Comparison of ENCODE assay signal across 7 cellular contexts in the genomic region with DNA sequence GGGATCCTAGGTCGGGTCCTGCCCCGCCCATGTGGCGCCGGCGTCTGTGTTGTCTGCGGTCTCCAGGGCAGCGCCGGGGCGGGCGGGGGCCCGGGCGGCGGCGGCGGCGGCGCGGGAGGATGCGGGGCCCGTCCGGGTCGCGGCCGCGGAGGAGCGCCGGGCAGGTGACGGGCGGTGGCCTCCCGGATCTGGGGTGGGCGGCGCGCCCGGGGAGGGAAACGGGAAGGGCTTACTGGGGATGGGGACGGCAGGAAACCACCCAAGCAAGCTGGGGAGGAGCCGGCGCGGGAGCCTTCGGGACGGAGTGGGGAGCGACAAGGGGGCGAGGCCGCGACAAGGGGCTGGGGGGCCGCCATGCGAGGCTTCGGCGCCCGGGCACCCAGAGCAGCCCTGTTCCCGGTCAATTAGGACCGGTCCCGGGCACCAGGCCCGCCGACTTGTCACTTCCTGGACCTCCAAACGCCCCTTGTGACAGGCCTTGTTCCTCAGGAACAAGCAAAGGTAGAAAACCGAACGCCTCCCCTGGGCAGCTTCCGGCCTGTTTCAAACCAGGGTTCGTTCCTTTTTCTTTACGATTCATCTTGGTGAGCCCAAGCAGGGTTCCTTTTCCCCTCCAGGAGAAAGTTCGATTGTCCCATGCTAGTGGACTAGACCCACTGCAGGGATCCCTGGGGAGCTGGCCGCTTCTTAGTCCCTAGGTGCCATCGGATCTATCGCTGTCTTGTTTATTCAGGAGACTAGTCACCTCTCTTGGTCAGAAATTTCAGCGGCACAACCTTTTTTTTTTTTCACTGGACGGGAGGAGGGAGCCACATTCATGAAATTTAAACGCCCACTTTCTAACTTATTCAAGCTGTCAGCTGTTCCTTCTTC. TPM values are rescaled to one million over a fixed set of nuclear protein-coding genes. Genes with fewer than 3 reads are reported as not detected.
DNase-seq lines count a peak whose midpoint lies in the region; ATAC-seq, FAIRE-seq and TF ChIP-seq lines count a peak whose summit lies in the region.

No MANE protein-coding gene starts in this region.

- H3K27me3 ChIP-seq in WERI-Rb-1 (ENCODE audit: insufficient read depth, low read depth, severe bottlenecking) (no peaks in the 10 kb centered on the region), keratinocyte (ENCODE audit: control insufficient read depth, extremely low read depth, insufficient read depth, low read length) (no peaks in the 10 kb centered on the region)

- H3K4me3 ChIP-seq in Jurkat, Clone E6-1 (ENCODE audit: low read length) = peak overlapping the region; percentile 39
- H3K4me3 ChIP-seq in WERI-Rb-1 (ENCODE audit: low read depth, low read length) (peak overlapping the region; percentile 68), keratinocyte (ENCODE audit: control insufficient read depth in 2 of 3, extremely low read depth in 1 of 3, insufficient read depth in 2 of 3, low read depth in 1 of 3, low read length in 3 of 3) (peak overlapping the region; percentile 51 to 61 (median 61))

- peaks cover 2% of the 10 kb centered on the region for H3K4me1 ChIP-seq in keratinocyte (ENCODE audit: control insufficient read depth, extremely low read depth, insufficient read depth, low read length)

- H3K79me2 ChIP-seq in keratinocyte (ENCODE audit: control insufficient read depth, insufficient read depth, low read length) = no peaks in the 10 kb centered on the region

- peak overlapping the region; percentile 79 for H2AFZ ChIP-seq in keratinocyte (ENCODE audit: control insufficient read depth, low read length)

- TF ChIP-seq CTCF in WERI-Rb-1 (IDR thresholded peaks at IDR 0.05; ENCODE audit: low read depth, low read length) = no peak
- no peak for TF ChIP-seq CTCF in keratinocyte (optimal IDR thresholded peaks at IDR 0.05 in 1 of 3, IDR thresholded peaks at IDR 0.05 in 1 of 3, conservative IDR thresholded peaks at IDR 0.05 in 1 of 3; ENCODE audit: extremely low read depth in 1 of 3, insufficient read depth in 2 of 3, low read length in 3 of 3)

- FAIRE-seq in keratinocyte (lab: Jason Lieb, UNC) = peak; percentile 32

- H3K9me3 ChIP-seq in WERI-Rb-1 (ENCODE audit: severe bottlenecking) (no peaks in the 10 kb centered on the region), keratinocyte (ENCODE audit: control insufficient read depth, low read depth, low read length) (no peaks in the 10 kb centered on the region)

- peak overlapping the region; percentile 73 for H3K4me2 ChIP-seq in keratinocyte (ENCODE audit: control insufficient read depth, extremely low read depth, insufficient read depth, low read depth, low read length)

- dilution Hi-C loops in keratinocyte (cut with MboI; ENCODE audit: extremely low pct_ligation_motif_present, low sequenced_read_pairs) = no loop called here

- no peak for DNase-seq in Jurkat, Clone E6-1 (ENCODE audit: low read depth, low spot score)
- DNase-seq in WERI-Rb-1 (peak; percentile 60), caudate nucleus (lab: John Stamatoyannopoulos, UW) (peak in 25 of 61 donors; percentile 3 to 77 (median 39)), keratinocyte (ENCODE audit: low read depth, low spot score) (no peak)
- DNase-seq in stimulated activated CD4-positive, alpha-beta T cell treated with anti-CD3 and anti-CD28 coated beads, Interleukin-12 subunit alpha, Interleukin-12 subunit beta, amount 100 ng/mL, for 4 hours = peak; percentile 36

- H3K9ac ChIP-seq in keratinocyte (ENCODE audit: control insufficient read depth, extremely low read depth, insufficient read depth, low read length) = peak overlapping the region; percentile 81

- H3K27ac ChIP-seq in WERI-Rb-1 (peak overlapping the region; percentile 65), caudate nucleus (ENCODE audit: low read depth, low read length) (peak overlapping the region; percentile 44), keratinocyte (ENCODE audit: control insufficient read depth, insufficient read depth, low read length) (peak overlapping the region; percentile 29)

- H3K36me3 ChIP-seq in WERI-Rb-1 = no peaks in the 10 kb centered on the region; the same call in 1 of the 2 replicates
- no peaks in the 10 kb centered on the region for H3K36me3 ChIP-seq in keratinocyte (ENCODE audit: control insufficient read depth in 2 of 2, extremely low read depth in 1 of 2, insufficient read depth in 2 of 2, low read length in 2 of 2)

- H3K9me1 ChIP-seq in keratinocyte (ENCODE audit: control insufficient read depth, extremely low read depth, insufficient read depth, low read length) = no peaks in the 10 kb centered on the region

- ATAC-seq in GM18868 (IDR thresholded peaks at IDR 0.05; ENCODE audit: unreplicated experiment) (peak; percentile 60), GM21367 (IDR thresholded peaks at IDR 0.05; ENCODE audit: unreplicated experiment) (no peak)

- no peaks in the 10 kb centered on the region for H4K20me1 ChIP-seq in keratinocyte (ENCODE audit: control insufficient read depth, extremely low read depth, insufficient read depth, low read length)

RNA-seq across cellular contexts. Expression of a gene that starts 0.5 kb away (rescaled TPM):
- 1.9 TPM for polyA plus RNA-seq in Jurkat, Clone E6-1 (2012; ENCODE audit: insufficient read depth, insufficient read length)
- polyA plus RNA-seq in keratinocyte = 3.6 to 4.0 TPM (median 3.9 TPM) in 3 replicates
- 2.8 TPM for polyA plus RNA-seq in keratinocyte (2011; ENCODE audit: low read depth)
- 3.9 and 5.4 TPM in 2 replicates for polyA plus RNA-seq in keratinocyte (2011; cell fraction: cytosol; rRNA removed)
- 3.9 and 4.4 TPM in 2 replicates for polyA plus RNA-seq in keratinocyte (2011; cell fraction: nucleus; rRNA removed)
- polyA plus RNA-seq in keratinocyte (2012; ENCODE audit: low replicate concordance) = 2.8 and 3.3 TPM in 2 replicates
- polyA minus RNA-seq in keratinocyte = 1.7 to 3.8 TPM (median 3.0 TPM) in 3 replicates
- 1.3 TPM for polyA minus RNA-seq in keratinocyte (2011; cell fraction: cytosol; rRNA and poly(A)+ RNA removed)
- polyA minus RNA-seq in keratinocyte (2011; cell fraction: nucleus; rRNA and poly(A)+ RNA removed) = 2.2 and 3.7 TPM in 2 replicates

RNA-seq across cellular contexts. Expression of a gene that starts 44.7 kb away (rescaled TPM):
- polyA plus RNA-seq in Jurkat, Clone E6-1 (2012; ENCODE audit: insufficient read depth, insufficient read length) = not detected
- 0.06 to 0.19 TPM (median 0.08 TPM) in 3 replicates for polyA plus RNA-seq in keratinocyte
- not detected for polyA plus RNA-seq in keratinocyte (2011; ENCODE audit: low read depth)
- polyA plus RNA-seq in keratinocyte (2011; cell fraction: cytosol; rRNA removed) = 0.16 and 0.22 TPM in 2 replicates
- 0.09 and 0.29 TPM in 2 replicates for polyA plus RNA-seq in keratinocyte (2011; cell fraction: nucleus; rRNA removed)
- 0.15 TPM in 1 of 2 replicates, not detected in the other for polyA plus RNA-seq in keratinocyte (2012; ENCODE audit: low replicate concordance)
- polyA minus RNA-seq in keratinocyte = not detected in 3 replicates
- not detected for polyA minus RNA-seq in keratinocyte (2011; cell fraction: cytosol; rRNA and poly(A)+ RNA removed)
- polyA minus RNA-seq in keratinocyte (2011; cell fraction: nucleus; rRNA and poly(A)+ RNA removed) = not detected in 2 replicates

Comparison
In these comparisons a context has a peak if more than half of its experiments do, and no peak if none do; other contexts are left out.
1. DNase-seq: peak in WERI-Rb-1 (single experiment) and stimulated activated CD4-positive, alpha-beta T cell treated with anti-CD3 and anti-CD28 coated beads, Interleukin-12 subunit alpha, Interleukin-12 subunit beta, amount 100 ng/mL, for 4 hours (single experiment); none in Jurkat, Clone E6-1 (single experiment) and keratinocyte (single experiment).
2. Peak in every context shown above with its lines, with median percentiles within 50 percentile points of each other: H3K4me3 ChIP-seq and H3K27ac ChIP-seq.